In genomic region chr10:124537166-124537725, GRCh38 we compare ENCODE assay signal across 26 cellular contexts.
DNase-seq lines count a peak whose midpoint lies in the region; ATAC-seq, FAIRE-seq and TF ChIP-seq lines count a peak whose summit lies in the region.
"Had no signal": no experiment of that assay in that cellular context is flagged by ENCODE, and none has a peak within 500 bp of the region (broad histone marks: within the 10 kb centered on the region; RNA-seq: fewer than 3 reads in every experiment).

No MANE protein-coding gene starts in this region.

- no peak overlapping the region; the same call in 1 of the 2 replicates for H2BK5ac ChIP-seq in H1 (ENCODE audit: low read depth, low read length)

- H3K79me2 ChIP-seq in DOHH2 (ENCODE audit: control insufficient read depth, low read length), result no peaks in the 10 kb centered on the region
- no peaks in the 10 kb centered on the region for H3K79me2 ChIP-seq in OCI-LY1 (ENCODE audit: insufficient read depth, low read length)
- no peaks in the 10 kb centered on the region for H3K79me2 ChIP-seq in H1 (ENCODE audit: control insufficient read depth in 1 of 2, insufficient read depth in 2 of 2, low read length in 2 of 2)

- no peak overlapping the region for H2BK120ac ChIP-seq in H1 (replicated peaks; ENCODE audit: low read depth, low read length)

- POLR2A ChIA-PET in H1 (lab: Charles Lee; ENCODE audit: partially characterized antibody), result interaction anchor here (0.6 to 2.1 kb wide), 3 partner anchors 10 to 118 kb away, joined by 3 to 5 read pairs (median 3); partner anchors contain the start of gene OAT

- no peak overlapping the region for H4K5ac ChIP-seq in H1 (ENCODE audit: insufficient read length, low read depth, low read length)

- H3K27ac ChIP-seq in DOHH2 (ENCODE audit: low read depth, low read length) (peak overlapping the region; percentile 93), OCI-LY1 (ENCODE audit: low read depth, low read length, poor library complexity, severe bottlenecking) (peak overlapping the region; percentile 89), H1 (ENCODE audit: low read depth, low read length) (no peak overlapping the region), testis (peak overlapping the region; percentile 75)
- H3K27ac ChIP-seq: GM23248 had no signal

- H3K9me2 ChIP-seq in DOHH2 (replicated peaks; ENCODE audit: control insufficient read depth, low read length) (no peaks in the 10 kb centered on the region), OCI-LY1 (ENCODE audit: low read depth, low read length) (no peaks in the 10 kb centered on the region)

- H3K4me2 ChIP-seq in DOHH2 (ENCODE audit: low read length), result peak overlapping the region; percentile 59
- H3K4me2 ChIP-seq in OCI-LY1 (ENCODE audit: low read length), result no peak overlapping the region
- no peak overlapping the region for H3K4me2 ChIP-seq in H1 (ENCODE audit: insufficient read depth in 1 of 2, low read depth in 2 of 2, low read length in 2 of 2)

- TF ChIP-seq EP300 in H1 (IDR thresholded peaks at IDR 0.05; ENCODE audit: borderline replicate concordance in 1 of 2, low read depth in 2 of 2, low read length in 2 of 2), result no peak

- H2AK5ac ChIP-seq in H1 (ENCODE audit: low read depth, low read length), result no peak overlapping the region

- TF ChIP-seq POLR2A in H1 (IDR thresholded peaks at IDR 0.05; ENCODE audit: control extremely low read depth in 1 of 2, low read depth in 2 of 2, low read length in 2 of 2), result no peak
- TF ChIP-seq POLR2A in testis (IDR thresholded peaks at IDR 0.05), result no peak

- no peak overlapping the region for H4K91ac ChIP-seq in H1 (replicated peaks; ENCODE audit: insufficient read length, low read length)

- peak overlapping the region; percentile 28 for H4K8ac ChIP-seq in H1 (ENCODE audit: extremely low read depth, insufficient read depth, low read length)

- intact Hi-C loops in testis (cut with DNase I; ENCODE audit: low total_unique reads), result loop anchor here (2.0 to 10.0 kb wide), 2 partner anchors 204 to 288 kb away; no protein-coding TSS in a partner anchor

- DNase-seq in H1 (ENCODE audit: low read depth in 1 of 2, low spot score in 2 of 2) (no peak), testis (no peak), foreskin fibroblast (no peak)
- DNase-seq: BE2C; CD4-positive, alpha-beta T cell; COR-L47; DMS53; GM23248; H9; HFFc6; NCI-H1092 treated with DMSO at 0.1 percent for 48 hours; NCI-H1436; NCI-H187; NCI-H2081 treated with DMSO at 0.1 percent for 48 hours; NCI-H2171; NCI-H226; NCI-H510A; NCI-H69; OCI-M1; Peyer's patch had no signal

- H3K23me2 ChIP-seq in H1 (ENCODE audit: low read depth, low read length), result no peaks in the 10 kb centered on the region

- H3K9ac ChIP-seq in OCI-LY1 (ENCODE audit: low read length) (no peak overlapping the region), H1 (replicated peaks in 1 of 4; ENCODE audit: extremely low read depth in 1 of 4, low read depth in 3 of 4, low read length in 3 of 4) (no peak overlapping the region)
- H3K9ac ChIP-seq: GM23248 had no signal

- peaks cover 42% of the 10 kb centered on the region for H3F3A ChIP-seq in DOHH2 (ENCODE audit: control insufficient read depth, insufficient read depth)
- H3F3A ChIP-seq in OCI-LY1 (ENCODE audit: insufficient read depth, low read length), result no peaks in the 10 kb centered on the region

- 97% methylated on average over 18 of the region's 18 CpGs; no CpG with 5 or more reads in 1 of the 2 experiments for WGBS in H1 (ENCODE audit: extremely low coverage in 1 of 2, insufficient coverage in 1 of 2, insufficient read length in 1 of 2, insufficient replicate concordance in 2 of 2, low coverage in 1 of 2, low lambda C conversion rate in 2 of 2, missing lambda C conversion rate in 1 of 2), 2 experiments
- 83 to 94% methylated on average over 10 to 18 of the region's 18 CpGs for whole genome bisulfite sequencing in testis, 2 donors

- no peak for FAIRE-seq in H1 (lab: Jason Lieb, UNC)
- FAIRE-seq: G401.6 had no signal

- H3K4me1 ChIP-seq in DOHH2 (ENCODE audit: control insufficient read depth, low read length) (peaks cover 100% of the 10 kb centered on the region), OCI-LY1 (ENCODE audit: insufficient read depth, low read length, severe bottlenecking) (peaks cover 70% of the 10 kb centered on the region), H1 (replicated peaks in 1 of 4; ENCODE audit: control insufficient read depth in 3 of 4, insufficient read depth in 4 of 4, low read length in 3 of 4) (peaks cover 0 to 18% (median 9%) of the 10 kb centered on the region in 4 experiments; a peak in 5 of 7 replicates), testis (peaks cover 65% of the 10 kb centered on the region)
- H3K4me1 ChIP-seq: BE2C had no signal

- H2AFZ ChIP-seq in OCI-LY1 (ENCODE audit: low read length) (no peak overlapping the region), H1 (ENCODE audit: low read length) (no peak overlapping the region)
- H2AFZ ChIP-seq: GM23248 had no signal

- TF ChIP-seq CTCF in DOHH2 (IDR thresholded peaks at IDR 0.05; ENCODE audit: low read depth, low read length, poor library complexity, severe bottlenecking) (no peak), OCI-LY1 (IDR thresholded peaks at IDR 0.05; ENCODE audit: low read length) (no peak), H1 (IDR thresholded peaks at IDR 0.05; ENCODE audit: control extremely low read depth in 1 of 3, insufficient read depth in 1 of 3, low read depth in 1 of 3, low read length in 3 of 3) (no peak), testis (IDR thresholded peaks at IDR 0.05) (no peak), foreskin fibroblast (IDR thresholded peaks at IDR 0.05; ENCODE audit: low read depth, low read length) (no peak)

- no peaks in the 10 kb centered on the region for H3K79me1 ChIP-seq in H1 (ENCODE audit: low read depth, low read length)

- ATAC-seq in HG03045 (IDR thresholded peaks at IDR 0.05; ENCODE audit: unreplicated experiment) (no peak), GM18858 (IDR thresholded peaks at IDR 0.05; ENCODE audit: unreplicated experiment) (no peak)
- ATAC-seq: SK-N-SH treated with all-trans-retinoic acid at 6 μM for 48 hours had no signal

- H2BK12ac ChIP-seq in H1 (ENCODE audit: low read depth, low read length), result 0 out of 2 replicates have a peak overlapping the region, but pooled peaks have one; percentile 60

- no peak overlapping the region for H3K14ac ChIP-seq in H1 (ENCODE audit: insufficient read length)

- no peak overlapping the region for H3K18ac ChIP-seq in H1 (ENCODE audit: extremely low read depth, low read length)

- H3K36me3 ChIP-seq in DOHH2 (ENCODE audit: control insufficient read depth, low read length) (no peaks in the 10 kb centered on the region), OCI-LY1 (ENCODE audit: insufficient read depth, low read length) (no peaks in the 10 kb centered on the region), H1 (ENCODE audit: control insufficient read depth in 2 of 4, insufficient read depth in 4 of 4, low read length in 3 of 4) (no peaks in the 10 kb centered on the region), testis (ENCODE audit: low read depth, missing control alignments) (no peaks in the 10 kb centered on the region)
- H3K36me3 ChIP-seq: BE2C, Peyer's patch had no signal

- H2BK15ac ChIP-seq in H1 (ENCODE audit: low read length), result peak overlapping the region; percentile 46; the same call in 1 of the 2 replicates

- H3K9me3 ChIP-seq in DOHH2 (ENCODE audit: control insufficient read depth, insufficient read depth, low read length) (no peaks in the 10 kb centered on the region), OCI-LY1 (ENCODE audit: low read length) (no peaks in the 10 kb centered on the region), H1 (ENCODE audit: insufficient read depth in 2 of 2, low read depth in 1 of 2, low read length in 1 of 2) (no peaks in the 10 kb centered on the region), testis (no peaks in the 10 kb centered on the region)
- H3K9me3 ChIP-seq: BE2C, Peyer's patch had no signal

- H3K4me3 ChIP-seq in DOHH2 (ENCODE audit: low read length), result no peak overlapping the region
- no peak overlapping the region for H3K4me3 ChIP-seq in OCI-LY1 (ENCODE audit: low read depth, low read length, poor library complexity, severe bottlenecking)
- H3K4me3 ChIP-seq in H1 (ENCODE audit: extremely low read depth in 1 of 4, insufficient read depth in 2 of 4, low read depth in 3 of 4, low read length in 4 of 4), result no peak overlapping the region
- H3K4me3 ChIP-seq in testis, result no peak overlapping the region
- no peak overlapping the region for H3K4me3 ChIP-seq in foreskin fibroblast (ENCODE audit: low read depth in 1 of 2, low read length in 2 of 2)
- H3K4me3 ChIP-seq: GM23248, Peyer's patch had no signal

- no peak overlapping the region for H2BK20ac ChIP-seq in H1 (ENCODE audit: low read length)

- CTCF ChIA-PET in H1 (lab: Charles Lee; ENCODE audit: partially characterized antibody), result interaction anchor here (0.6 to 38.0 kb wide), 9 partner anchors 7 to 541 kb away, joined by 3 to 681 read pairs (median 5); no protein-coding TSS in a partner anchor

- no peak for TF ChIP-seq RAD21 in H1 (IDR thresholded peaks at IDR 0.05 in 1 of 2, conservative IDR thresholded peaks at IDR 0.05 in 1 of 2; ENCODE audit: low read depth in 2 of 2, low read length in 2 of 2)

- no peak overlapping the region for H3K4ac ChIP-seq in H1 (replicated peaks; ENCODE audit: insufficient read length, low read depth, low read length)

- no peaks in the 10 kb centered on the region for H4K20me1 ChIP-seq in DOHH2 (ENCODE audit: control insufficient read depth, insufficient read depth, low read depth, low read length)
- no peaks in the 10 kb centered on the region for H4K20me1 ChIP-seq in OCI-LY1 (ENCODE audit: insufficient read depth, low read length)
- H4K20me1 ChIP-seq in H1 (replicated peaks in 1 of 2; ENCODE audit: control insufficient read depth in 1 of 2, insufficient read depth in 2 of 2, low read length in 2 of 2), result peaks cover 0 to 1% of the 10 kb centered on the region in 2 experiments

- H3K56ac ChIP-seq in H1 (replicated peaks; ENCODE audit: insufficient read length, low read depth, low read length), result no peak overlapping the region

- H3K23ac ChIP-seq in H1 (ENCODE audit: insufficient read length), result no peak overlapping the region

- H3K27me3 ChIP-seq in DOHH2 (ENCODE audit: control insufficient read depth, low read length), result no peaks in the 10 kb centered on the region
- H3K27me3 ChIP-seq in OCI-LY1 (ENCODE audit: insufficient read depth, low read length), result no peaks in the 10 kb centered on the region
- H3K27me3 ChIP-seq in H1 (replicated peaks in 1 of 4; ENCODE audit: control insufficient read depth in 3 of 4, extremely low read depth in 1 of 4, insufficient read depth in 3 of 4, low read length in 3 of 4), result no peaks in the 10 kb centered on the region
- no peaks in the 10 kb centered on the region for H3K27me3 ChIP-seq in testis
- H3K27me3 ChIP-seq: BE2C, Peyer's patch had no signal

TF ChIP-seq in H1, 55 proteins besides CTCF, POLR2A, EP300 and RAD21:
- TF ChIP-seq SIX5 (IDR thresholded peaks at IDR 0.05; ENCODE audit: low read depth, low read length), result no peak
